In genomic region chr14:102039157-102039556, GRCh38 we compare ENCODE assay signal across 28 cellular contexts. TPM values are rescaled to one million over a fixed set of nuclear protein-coding genes. Genes with fewer than 3 reads are reported as not detected.
DNase-seq lines count a peak whose midpoint lies in the region; ATAC-seq, FAIRE-seq and TF ChIP-seq lines count a peak whose summit lies in the region.
"Had no signal": no experiment of that assay in that cellular context is flagged by ENCODE, and none has a peak within 500 bp of the region (broad histone marks: within the 10 kb centered on the region; RNA-seq: fewer than 3 reads in every experiment).

No MANE protein-coding gene starts in this region.

- no peak overlapping the region for H3K4me3 Mint-ChIP-seq in activated naive CD4-positive, alpha-beta T cell treated with anti-CD3 and anti-CD28 coated beads, Interleukin-2, amount 10 ng/mL, durations not matched to agents 7 days and 5 days
- H3K4me3 Mint-ChIP-seq: CD14-positive monocyte; CD4-positive, alpha-beta memory T cell; CD4-positive, CD25-positive, alpha-beta regulatory T cell had no signal

- no peak for ATAC-seq in activated naive CD4-positive, alpha-beta T cell treated with anti-CD3 and anti-CD28 coated beads, Interleukin-2, amount 50 U/mL, for 72 hours
- ATAC-seq in Panc1 (no peak), GM18519 (IDR thresholded peaks at IDR 0.05; ENCODE audit: low FRiP score, unreplicated experiment) (no peak)
- ATAC-seq: A549, GM12878 had no signal

- POLR2A ChIA-PET in Panc1 (lab: Charles Lee), result no interaction called here

- H3K9me3 ChIP-seq in Panc1 (ENCODE audit: control insufficient read depth, insufficient read depth, low read depth, low read length) (no peaks in the 10 kb centered on the region), kidney (ENCODE audit: control insufficient read depth in 1 of 2, low read length in 2 of 2) (no peaks in the 10 kb centered on the region)
- H3K9me3 ChIP-seq: A549, BE2C, BLaER1 had no signal

- H3K36me3 Mint-ChIP-seq in activated naive CD4-positive, alpha-beta T cell treated with anti-CD3 and anti-CD28 coated beads, Interleukin-2, amount 50 U/mL, for 72 hours, result peaks cover 16 to 23% of the 10 kb centered on the region in 2 donors
- peaks cover 69% of the 10 kb centered on the region for H3K36me3 Mint-ChIP-seq in activated naive CD4-positive, alpha-beta T cell treated with anti-CD3 and anti-CD28 coated beads, Interleukin-2, amount 10 ng/mL, durations not matched to agents 7 days and 5 days

- no peaks in the 10 kb centered on the region for H3K4me1 Mint-ChIP-seq in activated naive CD4-positive, alpha-beta T cell treated with anti-CD3 and anti-CD28 coated beads, Interleukin-2, amount 10 ng/mL, durations not matched to agents 7 days and 5 days
- H3K4me1 Mint-ChIP-seq: CD14-positive monocyte; CD4-positive, alpha-beta memory T cell; CD4-positive, CD25-positive, alpha-beta regulatory T cell; CD8-positive, alpha-beta memory T cell had no signal

- H3K4me1 ChIP-seq in Panc1 (ENCODE audit: control insufficient read depth, insufficient read depth, low read length) (no peaks in the 10 kb centered on the region), kidney (ENCODE audit: control insufficient read depth in 1 of 2, insufficient read depth in 1 of 2, low read depth in 1 of 2, low read length in 2 of 2) (no peaks in the 10 kb centered on the region)
- H3K4me1 ChIP-seq: A549, BE2C had no signal

- intact Hi-C loops in Panc1 (cut with micrococcal nuclease; ENCODE audit: unreplicated experiment), result no loop called here
- intact Hi-C loops in kidney (cut with DNase I), result no loop called here

- CTCF ChIA-PET in activated naive CD4-positive, alpha-beta T cell treated with anti-CD3 and anti-CD28 coated beads, Interleukin-2, amount 10 ng/mL, durations not matched to agents 7 days and 5 days (lab: Charles Lee), result no interaction called here
- CTCF ChIA-PET in Panc1 (lab: Charles Lee), result no interaction called here

- H3K36me3 ChIP-seq in Panc1 (ENCODE audit: control insufficient read depth, insufficient read depth, low read length) (peaks cover 12% of the 10 kb centered on the region), kidney (ENCODE audit: control insufficient read depth in 1 of 2, insufficient read depth in 2 of 2, low read length in 2 of 2) (peaks cover 70 to 72% of the 10 kb centered on the region in 2 donors)

- no peaks in the 10 kb centered on the region for H3K9me3 Mint-ChIP-seq in activated naive CD4-positive, alpha-beta T cell treated with anti-CD3 and anti-CD28 coated beads, Interleukin-2, amount 50 U/mL, for 72 hours
- no peaks in the 10 kb centered on the region for H3K9me3 Mint-ChIP-seq in activated naive CD4-positive, alpha-beta T cell treated with anti-CD3 and anti-CD28 coated beads, Interleukin-2, amount 10 ng/mL, durations not matched to agents 7 days and 5 days
- H3K9me3 Mint-ChIP-seq: CD14-positive monocyte; CD4-positive, alpha-beta memory T cell; CD4-positive, CD25-positive, alpha-beta regulatory T cell; CD8-positive, alpha-beta memory T cell had no signal

- peak overlapping the region; percentile 55 to 57 for H3K27ac Mint-ChIP-seq in activated naive CD4-positive, alpha-beta T cell treated with anti-CD3 and anti-CD28 coated beads, Interleukin-2, amount 50 U/mL, for 72 hours
- no peak overlapping the region for H3K27ac Mint-ChIP-seq in activated naive CD4-positive, alpha-beta T cell treated with anti-CD3 and anti-CD28 coated beads, Interleukin-2, amount 10 ng/mL, durations not matched to agents 7 days and 5 days
- H3K27ac Mint-ChIP-seq: CD4-positive, CD25-positive, alpha-beta regulatory T cell had no signal

- no peaks in the 10 kb centered on the region for H3K27me3 ChIP-seq in Panc1 (ENCODE audit: control insufficient read depth, insufficient read depth, low read length)
- H3K27me3 ChIP-seq: BE2C, BLaER1 had no signal

- TF ChIP-seq CTCF in Panc1 (IDR thresholded peaks at IDR 0.05) (no peak), kidney (IDR thresholded peaks at IDR 0.05; ENCODE audit: borderline replicate concordance, extremely low read depth, insufficient read depth) (no peak)

- TSS peak; percentile 77 for BruUV-seq in Panc1 (replicated peaks; lab: Mats Ljungman, UMichigan)

- FAIRE-seq in kidney (lab: Jason Lieb, UNC), result no peak
- FAIRE-seq: A549, GM12878, GM12892, GM18507, GM19239 had no signal

- no peak for DNase-seq in activated naive CD4-positive, alpha-beta T cell treated with anti-CD3 and anti-CD28 coated beads, Interleukin-2, amount 50 U/mL, for 72 hours (ENCODE audit: low spot score in 2 of 2)
- DNase-seq in activated naive CD4-positive, alpha-beta T cell treated with anti-CD3 and anti-CD28 coated beads, Interleukin-2, amount 10 ng/mL, durations not matched to agents 7 days and 5 days, result no peak
- DNase-seq in Panc1 (ENCODE audit: low read depth, low spot score) (no peak), kidney (peak; percentile 70), AG08395 (ENCODE audit: low spot score) (no peak), NCI-H2196 treated with DMSO at 0.1 percent for 48 hours (lab: John Stamatoyannopoulos, UW; ENCODE audit: unreplicated experiment) (no peak)
- DNase-seq: BE2C; C1 segment of cervical spinal cord; CD4-positive, alpha-beta memory T cell; CD4-positive, CD25-positive, alpha-beta regulatory T cell; CD8-positive, alpha-beta memory T cell; COR-L47; DMS 273 treated with DMSO at 0.1 percent for 48 hours; DMS153; DMS53; DMS79; DND-41; EL; GDM1 had no signal

- no peaks in the 10 kb centered on the region for H3K27me3 Mint-ChIP-seq in activated naive CD4-positive, alpha-beta T cell treated with anti-CD3 and anti-CD28 coated beads, Interleukin-2, amount 10 ng/mL, durations not matched to agents 7 days and 5 days
- H3K27me3 Mint-ChIP-seq: CD4-positive, alpha-beta memory T cell; CD4-positive, CD25-positive, alpha-beta regulatory T cell; CD8-positive, alpha-beta memory T cell had no signal

- no peak overlapping the region for H3K9ac ChIP-seq in kidney (ENCODE audit: low read length in 2 of 2)

- in situ Hi-C loops in Panc1 (cut with HindIII; ENCODE audit: low pct_unique_long_range_greater_than_20kb, low sequenced_read_pairs), result no loop called here

- H3K4me3 ChIP-seq in Panc1 (ENCODE audit: low read depth in 2 of 2, low read length in 2 of 2), result no peak overlapping the region
- no peak overlapping the region for H3K4me3 ChIP-seq in kidney (ENCODE audit: low read length in 2 of 2)
- H3K4me3 ChIP-seq: A549, BLaER1, GM12878 had no signal

- H3K27ac ChIP-seq in Panc1 (ENCODE audit: low read length), result no peak overlapping the region
- H3K27ac ChIP-seq in kidney (ENCODE audit: low read depth in 2 of 2, low read length in 2 of 2), result no peak overlapping the region
- H3K27ac ChIP-seq: 22Rv1, A549 had no signal

RNA-seq across cellular contexts. Expression of gene HSP90AA1, which starts 47.7 kb away (rescaled TPM):
- total RNA-seq in activated naive CD4-positive, alpha-beta T cell treated with anti-CD3 and anti-CD28 coated beads, Interleukin-2, amount 50 U/mL, for 72 hours, result 1,000 to 10,000 TPM in 1 of 2 donors, 100 to 1,000 TPM in 1; 992 to 1,009 TPM
- 383 TPM for total RNA-seq in Panc1 (2021; ENCODE audit: unreplicated experiment)
- polyA plus RNA-seq in Panc1 (2012; ENCODE audit: insufficient read length), result 314 TPM
- total RNA-seq in kidney, result 409 TPM
- polyA plus RNA-seq in kidney (ENCODE audit: insufficient read depth, low read depth, low replicate concordance), result 455 TPM
